In genomic region chr13:59891053-59891452, GRCh38 we compare ENCODE assay signal across 34 cellular contexts.
"Had no signal": no experiment of that assay in that cellular context is flagged by ENCODE, and none has a peak within 500 bp of the region (broad histone marks: within the 10 kb centered on the region; RNA-seq: fewer than 3 reads in every experiment).

No MANE protein-coding gene starts in this region.

- H3K27ac ChIP-seq: ascending aorta, VCaP had no signal

- H3K27me3 ChIP-seq: ascending aorta had no signal

- H3K36me3 ChIP-seq: ascending aorta had no signal

- DNase-seq: activated B cell treated with CpG ODN at 0.5 μM for 24 hours; activated CD4-positive, alpha-beta memory T cell treated with anti-CD3 and anti-CD28 coated beads, Interleukin-2, amount 10 ng/mL, durations not matched to agents 7 days and 5 days; activated CD4-positive, alpha-beta T cell treated with anti-CD3 and anti-CD28 coated beads for 48 hours; activated CD4-positive, CD25-positive, alpha-beta regulatory T cell treated with anti-CD3 and anti-CD28 coated beads, Interleukin-2, amount 50 U/mL, for 72 hours; activated CD8-positive, alpha-beta memory T cell treated with anti-CD3 and anti-CD28 coated beads for 24 hours; activated CD8-positive, alpha-beta memory T cell treated with anti-CD3 and anti-CD28 coated beads, Interleukin-2, amount 10 ng/mL, durations not matched to agents 7 days and 5 days; activated effector memory CD4-positive, alpha-beta T cell treated with anti-CD3 and anti-CD28 coated beads, Interleukin-2, amount 50 U/mL, for 16 hours; activated naive CD4-positive, alpha-beta T cell; activated naive CD4-positive, alpha-beta T cell treated with anti-CD3 and anti-CD28 coated beads, Interleukin-2, amount 50 U/mL, for 16 hours; activated naive CD8-positive, alpha-beta T cell treated with anti-CD3 and anti-CD28 coated beads for 36 hours; activated T-cell treated with anti-CD3 and anti-CD28 coated beads, Interleukin-2, amount 50 U/mL, for 1 hour; activated T-cell treated with anti-CD3 and anti-CD28 coated beads, Interleukin-2, amount 50 U/mL, for 72 hours; amygdala; caudate nucleus; Karpas-422; KBM-7; NCI-H1105; NCI-H1417 treated with DMSO at 0.1 percent for 48 hours; NCI-H187 treated with DMSO at 0.1 percent for 48 hours; NCI-H2081; NCI-H2171 treated with DMSO at 0.1 percent for 48 hours; NCI-H226; NCI-H446 treated with DMSO at 0.1 percent for 48 hours; NCI-H524; NCI-H748 treated with DMSO at 0.1 percent for 48 hours; NK-92 treated with Interleukin-12 subunit alpha and Interleukin-12 subunit beta, amount 100 ng/mL, for 24 hours; Right ventricle myocardium superior; SW 1271; T-helper 1 cell; T-helper 2 cell; T-helper 9 cell had no signal

- H3K9me3 ChIP-seq: ascending aorta had no signal

- H3K4me1 ChIP-seq: ascending aorta had no signal

- H3K4me3 ChIP-seq: ascending aorta had no signal

- ATAC-seq: activated CD8-positive, alpha-beta memory T cell treated with anti-CD3 and anti-CD28 coated beads, Interleukin-2, amount 10 ng/mL, durations not matched to agents 7 days and 5 days; activated T-cell treated with anti-CD3 and anti-CD28 coated beads, Interleukin-2, amount 50 U/mL, for 72 hours; activated T-helper 17 cell treated with anti-CD3 and anti-CD28 coated beads, Interleukin-2, amount 50 U/mL, for 72 hours had no signal
